8 cellular contexts compared by ENCODE assay signal in genomic region chr16:4271176-4272113, GRCh38. TPM values are rescaled to one million over a fixed set of nuclear protein-coding genes. Genes with fewer than 3 reads are reported as not detected.
DNase-seq lines count a peak whose midpoint lies in the region; ATAC-seq, FAIRE-seq and TF ChIP-seq lines count a peak whose summit lies in the region.

No MANE protein-coding gene starts in this region.

- WGBS in HepG2 (ENCODE audit: low lambda C conversion rate), result 2% methylated on average over 13 of the region's 72 CpGs

- peaks cover 34% of the 10 kb centered on the region for H3K4me1 ChIP-seq in HepG2 (ENCODE audit: insufficient read depth, low read length)

- no peaks in the 10 kb centered on the region; a peak in 1 of 5 replicates for H3K27me3 ChIP-seq in HepG2 (ENCODE audit: control insufficient read depth in 1 of 2, insufficient read depth in 2 of 2, low read length in 2 of 2)

- CTCF ChIA-PET in HepG2 (lab: Yijun Ruan, JAX; ENCODE audit: low intra/inter-chr PET ratio, low total read pairs), result no interaction called here

- TF ChIP-seq EP300 in HepG2 (IDR thresholded peaks at IDR 0.05; ENCODE audit: low read depth in 2 of 2, low read length in 2 of 2), result no peak
- peak; percentile 25 for TF ChIP-seq EP300 in HepG2 (CRISPR knock-in tag; IDR thresholded peaks at IDR 0.05; ENCODE audit: borderline replicate concordance)

- peaks cover 40% of the 10 kb centered on the region for H3K79me2 ChIP-seq in HepG2 (ENCODE audit: insufficient read depth, low read length)

- ATAC-seq in GM19043 (IDR thresholded peaks at IDR 0.05; ENCODE audit: low read depth, unreplicated experiment) (peak; percentile 54), HG03378 (IDR thresholded peaks at IDR 0.05; ENCODE audit: unreplicated experiment) (peak; percentile 54), HepG2 (peak; percentile 85)

- FAIRE-seq in HepG2 (lab: Jason Lieb, UNC), result peak; percentile 48

- peak overlapping the region; percentile 85 for H3K9ac ChIP-seq in HepG2 (ENCODE audit: insufficient read depth, low read depth, low read length)

- TF ChIP-seq CTCF in AG10803 (conservative IDR thresholded peaks at IDR 0.05; ENCODE audit: low read length), result no peak
- no peak for TF ChIP-seq CTCF in coronary artery (IDR thresholded peaks at IDR 0.05)
- TF ChIP-seq CTCF in HepG2 (CRISPR knock-in tag; IDR thresholded peaks at IDR 0.05), result peak; percentile 46

- peak overlapping the region; percentile 92 for H3K4me3 ChIP-seq in AG10803 (ENCODE audit: low read length)
- peak overlapping the region; percentile 96 for H3K4me3 ChIP-seq in coronary artery
- peak overlapping the region; percentile 76 to 88 (median 87) for H3K4me3 ChIP-seq in HepG2 (replicated peaks in 1 of 3; ENCODE audit: insufficient read depth in 1 of 3, low read depth in 2 of 3, low read length in 3 of 3)

- no peaks in the 10 kb centered on the region for H3K9me3 Mint-ChIP-seq in activated CD4-positive, alpha-beta T cell treated with anti-CD3 and anti-CD28 coated beads, Interleukin-2, amount 10 ng/mL, durations not matched to agents 24 days and 14 days

- H4K20me1 ChIP-seq in HepG2 (ENCODE audit: insufficient read depth, low read length), result no peaks in the 10 kb centered on the region

- POLR2A ChIA-PET in HepG2 (lab: Yijun Ruan, JAX), result interaction anchor here (0.6 to 5.4 kb wide), 17 partner anchors 10 to 345 kb away, joined by 3 to 50 read pairs (median 5); partner anchors contain the start of genes GLIS2, PAM16 and VASN

- intact Hi-C loops in activated CD4-positive, alpha-beta T cell treated with anti-CD3 and anti-CD28 coated beads, Interleukin-2, amount 10 ng/mL, durations not matched to agents 24 days and 14 days (cut with micrococcal nuclease), result loop anchor here (1.0 to 5.0 kb wide), 7 partner anchors 17 to 146 kb away; partner anchors contain the start of genes CORO7 and PAM16
- intact Hi-C loops in HepG2 (cut with micrococcal nuclease; ENCODE audit: unreplicated experiment), result loop anchor here (5.0 kb wide), 1 partner anchor 36 kb away; no protein-coding TSS in a partner anchor

- peak overlapping the region; percentile 89 for H3K4me3 Mint-ChIP-seq in activated CD4-positive, alpha-beta T cell treated with anti-CD3 and anti-CD28 coated beads, Interleukin-2, amount 10 ng/mL, durations not matched to agents 24 days and 14 days

- peak; percentile 70 to 78 for TF ChIP-seq POLR2A in HepG2 (IDR thresholded peaks at IDR 0.05; ENCODE audit: insufficient read depth in 1 of 2, low read depth in 2 of 2, low read length in 2 of 2)

- no peaks in the 10 kb centered on the region for H3K36me3 ChIP-seq in HepG2 (replicated peaks in 1 of 2; ENCODE audit: control insufficient read depth in 1 of 2, insufficient read depth in 2 of 2, low read length in 2 of 2)

- H3K4me2 ChIP-seq in HepG2 (ENCODE audit: low read depth, low read length), result peak overlapping the region; percentile 87

- peaks cover 6% of the 10 kb centered on the region for H3K36me3 Mint-ChIP-seq in activated CD4-positive, alpha-beta T cell treated with anti-CD3 and anti-CD28 coated beads, Interleukin-2, amount 10 ng/mL, durations not matched to agents 24 days and 14 days (ENCODE audit: low read depth)

- H3K27ac ChIP-seq in coronary artery (peak overlapping the region; percentile 58 to 96), HepG2 (ENCODE audit: extremely low read length, insufficient read depth, low read length) (peak overlapping the region; percentile 90)

- H3K9me3 ChIP-seq in HepG2 (ENCODE audit: low read length), result no peaks in the 10 kb centered on the region

- DNase-seq in AG10803 (ENCODE audit: low read depth), result peak; percentile 89
- DNase-seq in NCI-H510A treated with DMSO at 0.1 percent for 48 hours (lab: John Stamatoyannopoulos, UW), result peak; percentile 58
- peak; percentile 97 for DNase-seq in activated CD4-positive, alpha-beta T cell treated with anti-CD3 and anti-CD28 coated beads, Interleukin-2, amount 10 ng/mL, durations not matched to agents 24 days and 14 days
- DNase-seq in coronary artery (ENCODE audit: low spot score), result peak; percentile 92
- DNase-seq in HepG2 (ENCODE audit: low spot score), result peak; percentile 91
- DNase-seq in stimulated activated CD4-positive, alpha-beta T cell treated with anti-CD3 and anti-CD28 coated beads, Interleukin-2, amount 100 ng/mL, for 4 hours (ENCODE audit: low read depth), result peak; percentile 88

- peak; percentile 60 for TF ChIP-seq RAD21 in HepG2 (CRISPR knock-in tag; IDR thresholded peaks at IDR 0.05)

- peaks cover 11% of the 10 kb centered on the region for H3K4me1 Mint-ChIP-seq in activated CD4-positive, alpha-beta T cell treated with anti-CD3 and anti-CD28 coated beads, Interleukin-2, amount 10 ng/mL, durations not matched to agents 24 days and 14 days

- in situ Hi-C loops in HepG2 (cut with HindIII; ENCODE audit: extremely low pct_ligation_motif_present, low pct_unique_long_range_greater_than_20kb), result loop anchor here (10.0 kb wide), 1 partner anchor 53 kb away; no protein-coding TSS in a partner anchor

- peak overlapping the region; percentile 96 for H3K27ac Mint-ChIP-seq in activated CD4-positive, alpha-beta T cell treated with anti-CD3 and anti-CD28 coated beads, Interleukin-2, amount 10 ng/mL, durations not matched to agents 24 days and 14 days

- BruUV-seq in HepG2 (replicated peaks; lab: Mats Ljungman, UMichigan), result TSS peak; percentile 67

- H3K27me3 Mint-ChIP-seq in activated CD4-positive, alpha-beta T cell treated with anti-CD3 and anti-CD28 coated beads, Interleukin-2, amount 10 ng/mL, durations not matched to agents 24 days and 14 days, result no peaks in the 10 kb centered on the region

- H2AFZ ChIP-seq in HepG2 (ENCODE audit: low read length), result no peak overlapping the region

RNA-seq across cellular contexts. Expression of gene TFAP4, which starts 1.4 kb away (rescaled TPM):
- total RNA-seq in activated CD4-positive, alpha-beta T cell treated with anti-CD3 and anti-CD28 coated beads, Interleukin-2, amount 10 ng/mL, durations not matched to agents 24 days and 14 days, result 46.1 and 53.4 TPM in 2 replicates
- total RNA-seq in HepG2 (2016; rRNA removed; fragmentation: Illumina TruSeq; extraction: Trizol), result 10.4 and 12.2 TPM in 2 replicates
- total RNA-seq in HepG2 (2016; cell fraction: cytosol; rRNA removed; fragmentation: Illumina TruSeq; extraction: Trizol; ENCODE audit: low read depth), result 22.0 and 26.0 TPM in 2 replicates
- total RNA-seq in HepG2 (2016; cell fraction: insoluble cytoplasmic fraction; rRNA removed; fragmentation: Illumina TruSeq; extraction: Trizol), result 8.6 and 13.4 TPM in 2 replicates
- 16.4 and 17.5 TPM in 2 replicates for total RNA-seq in HepG2 (2016; cell fraction: membrane; rRNA removed; fragmentation: Illumina TruSeq; extraction: Trizol)
- 6.4 and 7.5 TPM in 2 replicates for total RNA-seq in HepG2 (2016; cell fraction: nucleus; rRNA removed; fragmentation: Illumina TruSeq; extraction: Trizol)
- polyA plus RNA-seq in HepG2 (2011; rRNA removed), result 13.0 and 15.6 TPM in 2 replicates
- polyA plus RNA-seq in HepG2 (2011; cell fraction: cytosol; rRNA removed), result 4.7 and 8.9 TPM in 2 replicates
- polyA plus RNA-seq in HepG2 (2011; cell fraction: nucleus; rRNA removed), result 12.3 and 16.1 TPM in 2 replicates
- 9.9 and 12.9 TPM in 2 replicates for polyA plus RNA-seq in HepG2 (2012)
- polyA plus RNA-seq in HepG2 (2016; cell fraction: cytosol; fragmentation: Illumina TruSeq; extraction: Trizol; ENCODE audit: low read depth), result 4.9 and 5.3 TPM in 2 replicates
- polyA plus RNA-seq in HepG2 (2016; cell fraction: insoluble cytoplasmic fraction; fragmentation: Illumina TruSeq; extraction: Trizol; ENCODE audit: low read depth), result 13.4 and 17.4 TPM in 2 replicates
- 7.5 and 7.9 TPM in 2 replicates for polyA plus RNA-seq in HepG2 (2016; cell fraction: membrane; fragmentation: Illumina TruSeq; extraction: Trizol; ENCODE audit: low read depth)
- polyA plus RNA-seq in HepG2 (2016; cell fraction: nucleus; fragmentation: Illumina TruSeq; extraction: Trizol; ENCODE audit: insufficient read depth, low read depth), result 20.3 and 24.4 TPM in 2 replicates
- 36.2 and 88.6 TPM in 2 replicates for polyA minus RNA-seq in HepG2 (2011; rRNA and poly(A)+ RNA removed; ENCODE audit: low replicate concordance)
- 18.4 and 24.2 TPM in 2 replicates for polyA minus RNA-seq in HepG2 (2011; cell fraction: cytosol; rRNA and poly(A)+ RNA removed)
- 6.2 and 8.5 TPM in 2 replicates for polyA minus RNA-seq in HepG2 (2011; cell fraction: nucleus; rRNA and poly(A)+ RNA removed)

RNA-seq across cellular contexts. Expression of gene SRL, which starts 29.6 kb away (rescaled TPM):
- not detected in 2 replicates for total RNA-seq in activated CD4-positive, alpha-beta T cell treated with anti-CD3 and anti-CD28 coated beads, Interleukin-2, amount 10 ng/mL, durations not matched to agents 24 days and 14 days
- not detected in 2 replicates for total RNA-seq in HepG2 (2016; rRNA removed; fragmentation: Illumina TruSeq; extraction: Trizol)
- not detected in 2 replicates for total RNA-seq in HepG2 (2016; cell fraction: cytosol; rRNA removed; fragmentation: Illumina TruSeq; extraction: Trizol; ENCODE audit: low read depth)
- total RNA-seq in HepG2 (2016; cell fraction: insoluble cytoplasmic fraction; rRNA removed; fragmentation: Illumina TruSeq; extraction: Trizol), result 0.02 TPM in 1 of 2 replicates, not detected in the other
- total RNA-seq in HepG2 (2016; cell fraction: membrane; rRNA removed; fragmentation: Illumina TruSeq; extraction: Trizol), result not detected in 2 replicates
- not detected in 2 replicates for total RNA-seq in HepG2 (2016; cell fraction: nucleus; rRNA removed; fragmentation: Illumina TruSeq; extraction: Trizol)
- polyA plus RNA-seq in HepG2 (2011; rRNA removed), result 0.04 and 0.05 TPM in 2 replicates
- polyA plus RNA-seq in HepG2 (2011; cell fraction: cytosol; rRNA removed), result 0.04 and 0.05 TPM in 2 replicates
- 0.03 and 0.05 TPM in 2 replicates for polyA plus RNA-seq in HepG2 (2011; cell fraction: nucleus; rRNA removed)
- polyA plus RNA-seq in HepG2 (2012), result 0.05 and 0.16 TPM in 2 replicates
- polyA plus RNA-seq in HepG2 (2016; cell fraction: cytosol; fragmentation: Illumina TruSeq; extraction: Trizol; ENCODE audit: low read depth), result not detected in 2 replicates
- polyA plus RNA-seq in HepG2 (2016; cell fraction: insoluble cytoplasmic fraction; fragmentation: Illumina TruSeq; extraction: Trizol; ENCODE audit: low read depth), result not detected in 2 replicates
- not detected in 2 replicates for polyA plus RNA-seq in HepG2 (2016; cell fraction: membrane; fragmentation: Illumina TruSeq; extraction: Trizol; ENCODE audit: low read depth)
- polyA plus RNA-seq in HepG2 (2016; cell fraction: nucleus; fragmentation: Illumina TruSeq; extraction: Trizol; ENCODE audit: insufficient read depth, low read depth), result not detected in 2 replicates
- polyA minus RNA-seq in HepG2 (2011; rRNA and poly(A)+ RNA removed; ENCODE audit: low replicate concordance), result 0.08 TPM in 1 of 2 replicates, not detected in the other
- polyA minus RNA-seq in HepG2 (2011; cell fraction: cytosol; rRNA and poly(A)+ RNA removed), result not detected in 2 replicates
- not detected in 2 replicates for polyA minus RNA-seq in HepG2 (2011; cell fraction: nucleus; rRNA and poly(A)+ RNA removed)

RNA-seq across cellular contexts. Expression of gene GLIS2, which starts 44.4 kb away (rescaled TPM):
- total RNA-seq in activated CD4-positive, alpha-beta T cell treated with anti-CD3 and anti-CD28 coated beads, Interleukin-2, amount 10 ng/mL, durations not matched to agents 24 days and 14 days, result 1.0 and 1.4 TPM in 2 replicates
- 0.24 and 0.29 TPM in 2 replicates for total RNA-seq in HepG2 (2016; rRNA removed; fragmentation: Illumina TruSeq; extraction: Trizol)
- 1.0 and 1.1 TPM in 2 replicates for total RNA-seq in HepG2 (2016; cell fraction: cytosol; rRNA removed; fragmentation: Illumina TruSeq; extraction: Trizol; ENCODE audit: low read depth)
- total RNA-seq in HepG2 (2016; cell fraction: insoluble cytoplasmic fraction; rRNA removed; fragmentation: Illumina TruSeq; extraction: Trizol), result 0.18 and 0.30 TPM in 2 replicates
- 0.59 and 0.65 TPM in 2 replicates for total RNA-seq in HepG2 (2016; cell fraction: membrane; rRNA removed; fragmentation: Illumina TruSeq; extraction: Trizol)
- total RNA-seq in HepG2 (2016; cell fraction: nucleus; rRNA removed; fragmentation: Illumina TruSeq; extraction: Trizol), result 0.34 and 0.63 TPM in 2 replicates
- 0.28 and 0.39 TPM in 2 replicates for polyA plus RNA-seq in HepG2 (2011; rRNA removed)
- 0.17 and 0.18 TPM in 2 replicates for polyA plus RNA-seq in HepG2 (2011; cell fraction: cytosol; rRNA removed)
- 1.1 and 1.3 TPM in 2 replicates for polyA plus RNA-seq in HepG2 (2011; cell fraction: nucleus; rRNA removed)
- 0.91 and 2.0 TPM in 2 replicates for polyA plus RNA-seq in HepG2 (2012)
- polyA plus RNA-seq in HepG2 (2016; cell fraction: cytosol; fragmentation: Illumina TruSeq; extraction: Trizol; ENCODE audit: low read depth), result 0.27 and 0.43 TPM in 2 replicates
- polyA plus RNA-seq in HepG2 (2016; cell fraction: insoluble cytoplasmic fraction; fragmentation: Illumina TruSeq; extraction: Trizol; ENCODE audit: low read depth), result 0.70 and 0.86 TPM in 2 replicates
- polyA plus RNA-seq in HepG2 (2016; cell fraction: membrane; fragmentation: Illumina TruSeq; extraction: Trizol; ENCODE audit: low read depth), result 1.3 and 1.4 TPM in 2 replicates
- polyA plus RNA-seq in HepG2 (2016; cell fraction: nucleus; fragmentation: Illumina TruSeq; extraction: Trizol; ENCODE audit: insufficient read depth, low read depth), result 1.6 and 1.8 TPM in 2 replicates
- 0.44 and 3.2 TPM in 2 replicates for polyA minus RNA-seq in HepG2 (2011; rRNA and poly(A)+ RNA removed; ENCODE audit: low replicate concordance)
- 0.18 and 0.99 TPM in 2 replicates for polyA minus RNA-seq in HepG2 (2011; cell fraction: cytosol; rRNA and poly(A)+ RNA removed)
- 0.25 and 0.52 TPM in 2 replicates for polyA minus RNA-seq in HepG2 (2011; cell fraction: nucleus; rRNA and poly(A)+ RNA removed)

Comparison
In these comparisons a context has a peak if more than half of its experiments do, and no peak if none do; other contexts are left out.
1. Peak in every context shown above with its lines: DNase-seq, ATAC-seq, H3K4me3 ChIP-seq and H3K27ac ChIP-seq.